Comparison of ENCODE assay signal across 8 cellular contexts in genomic region chr7:98240961-98241673, GRCh38. TPM values are rescaled to one million over a fixed set of nuclear protein-coding genes. Genes with fewer than 3 reads are reported as not detected.
DNase-seq lines count a peak whose midpoint lies in the region; ATAC-seq, FAIRE-seq and TF ChIP-seq lines count a peak whose summit lies in the region.

No MANE protein-coding gene starts in this region.

- peak; percentile 84 for FAIRE-seq in HepG2 (lab: Jason Lieb, UNC)

- H3K9ac ChIP-seq in NT2/D1 (ENCODE audit: insufficient read length, low read depth) (no peak overlapping the region), HepG2 (ENCODE audit: insufficient read depth, low read depth, low read length) (no peak overlapping the region)

- POLR2A ChIA-PET in MCF 10A (lab: Yijun Ruan, JAX) (no interaction called here), HepG2 (lab: Yijun Ruan, JAX) (no interaction called here)

- no peaks in the 10 kb centered on the region for H4K20me1 ChIP-seq in HepG2 (ENCODE audit: insufficient read depth, low read length)

- H2AFZ ChIP-seq in HepG2 (ENCODE audit: low read length) = no peak overlapping the region

- H3K4me1 ChIP-seq in NT2/D1 (ENCODE audit: insufficient read depth, insufficient read length) = peaks cover 2% of the 10 kb centered on the region
- no peaks in the 10 kb centered on the region for H3K4me1 ChIP-seq in HepG2 (ENCODE audit: insufficient read depth, low read length)
- peaks cover 13% of the 10 kb centered on the region for H3K4me1 ChIP-seq in upper lobe of right lung

- intact Hi-C loops in Calu3 (cut with micrococcal nuclease; ENCODE audit: unreplicated experiment) = no loop called here
- intact Hi-C loops in MCF 10A (cut with micrococcal nuclease) = loop anchor here (1.0 kb wide), 1 partner anchor 220 kb away; no protein-coding TSS in a partner anchor
- intact Hi-C loops in HepG2 (cut with micrococcal nuclease; ENCODE audit: unreplicated experiment) = loop anchor here (1.0 kb wide), 1 partner anchor 220 kb away; no protein-coding TSS in a partner anchor
- intact Hi-C loops in upper lobe of right lung (cut with DNase I) = no loop called here

- H3K27me3 Mint-ChIP-seq in Calu3 (ENCODE audit: unreplicated experiment) (no peaks in the 10 kb centered on the region), MCF 10A (ENCODE audit: insufficient read depth, unreplicated experiment) (no peaks in the 10 kb centered on the region)

- H3K27ac ChIP-seq in HepG2 (ENCODE audit: extremely low read length, insufficient read depth, low read length) (no peak overlapping the region), upper lobe of right lung (no peak overlapping the region)

- H3K9me3 ChIP-seq in NT2/D1 (ENCODE audit: insufficient read depth, low read length) (no peaks in the 10 kb centered on the region), HepG2 (ENCODE audit: low read length) (no peaks in the 10 kb centered on the region), upper lobe of right lung (no peaks in the 10 kb centered on the region)

- no peak overlapping the region for H3K27ac Mint-ChIP-seq in Calu3 (ENCODE audit: unreplicated experiment)
- no peak overlapping the region for H3K27ac Mint-ChIP-seq in MCF 10A (ENCODE audit: low read depth, unreplicated experiment)

- H3K27me3 ChIP-seq in NT2/D1 (ENCODE audit: insufficient read depth, insufficient read length) (no peaks in the 10 kb centered on the region), HepG2 (ENCODE audit: control insufficient read depth in 1 of 2, insufficient read depth in 2 of 2, low read length in 2 of 2) (no peaks in the 10 kb centered on the region), upper lobe of right lung (no peaks in the 10 kb centered on the region)

- H3K79me2 ChIP-seq in HepG2 (ENCODE audit: insufficient read depth, low read length) = no peaks in the 10 kb centered on the region

- DNase-seq in Calu3 (peak; percentile 60), NT2/D1 (ENCODE audit: low read depth, low spot score) (peak; percentile 36), MCF 10A (ENCODE audit: unreplicated experiment) (peak; percentile 49), HepG2 (ENCODE audit: low spot score) (peak; percentile 27), upper lobe of right lung (no peak), NCI-H187 treated with DMSO at 0.1 percent for 48 hours (lab: John Stamatoyannopoulos, UW) (no peak), NCI-H1105 treated with DMSO at 0.1 percent for 48 hours (lab: John Stamatoyannopoulos, UW) (no peak)

- H3K4me1 Mint-ChIP-seq in Calu3 (ENCODE audit: low read depth, unreplicated experiment) (no peaks in the 10 kb centered on the region), MCF 10A (ENCODE audit: insufficient read depth, unreplicated experiment) (no peaks in the 10 kb centered on the region)

- ATAC-seq in GM19395 (IDR thresholded peaks at IDR 0.05; ENCODE audit: unreplicated experiment) (peak; percentile 57), HepG2 (peak; percentile 85), upper lobe of right lung (peak; percentile 65)

- peak; percentile 85 for TF ChIP-seq RAD21 in HepG2 (CRISPR knock-in tag; IDR thresholded peaks at IDR 0.05)

- peak; percentile 62 for TF ChIP-seq CTCF in Calu3 (IDR thresholded peaks at IDR 0.05; ENCODE audit: unreplicated experiment)
- TF ChIP-seq CTCF in MCF 10A (IDR thresholded peaks at IDR 0.05; ENCODE audit: unreplicated experiment) = peak; percentile 50
- peak; percentile 94 for TF ChIP-seq CTCF in HepG2 (CRISPR knock-in tag; IDR thresholded peaks at IDR 0.05)
- TF ChIP-seq CTCF in upper lobe of right lung (IDR thresholded peaks at IDR 0.05) = peak; percentile 69

- no peak for TF ChIP-seq POLR2A in HepG2 (IDR thresholded peaks at IDR 0.05; ENCODE audit: insufficient read depth in 1 of 2, low read depth in 2 of 2, low read length in 2 of 2)

- WGBS in HepG2 (ENCODE audit: low lambda C conversion rate) = 50% methylated on average over 13 of the region's 19 CpGs

- in situ Hi-C loops in HepG2 (cut with HindIII; ENCODE audit: extremely low pct_ligation_motif_present, low pct_unique_long_range_greater_than_20kb) = loop anchor here (5.0 kb wide), 1 partner anchor 224 kb away; no protein-coding TSS in a partner anchor

- H3K9me3 Mint-ChIP-seq in Calu3 (ENCODE audit: low read depth, unreplicated experiment) = no peaks in the 10 kb centered on the region
- no peaks in the 10 kb centered on the region for H3K9me3 Mint-ChIP-seq in MCF 10A (ENCODE audit: unreplicated experiment)

- peaks cover 19% of the 10 kb centered on the region for H3K36me3 ChIP-seq in NT2/D1 (ENCODE audit: insufficient read depth, insufficient read length, low read length)
- H3K36me3 ChIP-seq in HepG2 (replicated peaks in 1 of 2; ENCODE audit: control insufficient read depth in 1 of 2, insufficient read depth in 2 of 2, low read length in 2 of 2) = no peaks in the 10 kb centered on the region; a peak in 2 of 5 replicates
- H3K36me3 ChIP-seq in upper lobe of right lung = peaks cover 33% of the 10 kb centered on the region

- H3K4me2 ChIP-seq in HepG2 (ENCODE audit: low read depth, low read length) = no peak overlapping the region

- no peaks in the 10 kb centered on the region for H3K36me3 Mint-ChIP-seq in Calu3 (ENCODE audit: insufficient read depth, unreplicated experiment)
- H3K36me3 Mint-ChIP-seq in MCF 10A (ENCODE audit: insufficient read depth, unreplicated experiment) = peaks cover 12% of the 10 kb centered on the region

- TF ChIP-seq EP300 in HepG2 (IDR thresholded peaks at IDR 0.05; ENCODE audit: low read depth in 2 of 2, low read length in 2 of 2) (no peak), HepG2 (CRISPR knock-in tag; IDR thresholded peaks at IDR 0.05; ENCODE audit: borderline replicate concordance) (no peak)

- H3K4me3 ChIP-seq in NT2/D1 (ENCODE audit: insufficient read length, low read depth) (no peak overlapping the region), HepG2 (replicated peaks in 1 of 3; ENCODE audit: insufficient read depth in 1 of 3, low read depth in 2 of 3, low read length in 3 of 3) (no peak overlapping the region), upper lobe of right lung (no peak overlapping the region)

- H3K4me3 Mint-ChIP-seq in Calu3 (ENCODE audit: low read depth, unreplicated experiment) (no peak overlapping the region), MCF 10A (ENCODE audit: unreplicated experiment) (no peak overlapping the region)

- BruUV-seq in Calu3 (replicated peaks; lab: Mats Ljungman, UMichigan) (no TSS peak), MCF 10A (replicated peaks; lab: Mats Ljungman, UMichigan) (no TSS peak), HepG2 (replicated peaks; lab: Mats Ljungman, UMichigan) (no TSS peak)

- CTCF ChIA-PET in Calu3 (lab: Charles Lee) = no interaction called here
- CTCF ChIA-PET in MCF 10A (lab: Yijun Ruan, JAX) = interaction anchor here (0.6 to 1.1 kb wide), 4 partner anchors 8 to 161 kb away, joined by 3 to 6 read pairs (median 4); no protein-coding TSS in a partner anchor
- CTCF ChIA-PET in HepG2 (lab: Yijun Ruan, JAX; ENCODE audit: low intra/inter-chr PET ratio, low total read pairs) = interaction anchor here (2.3 kb wide), 1 partner anchor 219 kb away, joined by 12 read pairs; no protein-coding TSS in a partner anchor

RNA-seq across cellular contexts. Expression of gene TECPR1, which starts 10.9 kb away (rescaled TPM):
- total RNA-seq in Calu3 (2022) (12.9 and 13.2 TPM in 2 replicates), MCF 10A (2022) (15.4 and 21.1 TPM in 2 replicates), HepG2 (2016; rRNA removed; fragmentation: Illumina TruSeq; extraction: Trizol) (6.3 and 8.3 TPM in 2 replicates), upper lobe of right lung (55.2 TPM)
- 1.5 and 2.3 TPM in 2 replicates for total RNA-seq in HepG2 (2016; cell fraction: cytosol; rRNA removed; fragmentation: Illumina TruSeq; extraction: Trizol; ENCODE audit: low read depth)
- 5.7 and 9.5 TPM in 2 replicates for total RNA-seq in HepG2 (2016; cell fraction: insoluble cytoplasmic fraction; rRNA removed; fragmentation: Illumina TruSeq; extraction: Trizol)
- total RNA-seq in HepG2 (2016; cell fraction: membrane; rRNA removed; fragmentation: Illumina TruSeq; extraction: Trizol) = 2.0 and 2.8 TPM in 2 replicates
- 10.0 and 10.5 TPM in 2 replicates for total RNA-seq in HepG2 (2016; cell fraction: nucleus; rRNA removed; fragmentation: Illumina TruSeq; extraction: Trizol)
- polyA plus RNA-seq in HepG2 (2011; rRNA removed) = 2.3 and 2.5 TPM in 2 replicates
- polyA plus RNA-seq in HepG2 (2011; cell fraction: cytosol; rRNA removed) = 1.4 and 2.3 TPM in 2 replicates
- polyA plus RNA-seq in HepG2 (2011; cell fraction: nucleus; rRNA removed) = 15.9 and 17.4 TPM in 2 replicates
- polyA plus RNA-seq in HepG2 (2012) = 4.7 and 7.6 TPM in 2 replicates
- 0.37 and 0.40 TPM in 2 replicates for polyA plus RNA-seq in HepG2 (2016; cell fraction: cytosol; fragmentation: Illumina TruSeq; extraction: Trizol; ENCODE audit: low read depth)
- polyA plus RNA-seq in HepG2 (2016; cell fraction: insoluble cytoplasmic fraction; fragmentation: Illumina TruSeq; extraction: Trizol; ENCODE audit: low read depth) = 2.7 and 2.9 TPM in 2 replicates
- polyA plus RNA-seq in HepG2 (2016; cell fraction: membrane; fragmentation: Illumina TruSeq; extraction: Trizol; ENCODE audit: low read depth) = 0.61 and 0.71 TPM in 2 replicates
- 15.6 and 16.9 TPM in 2 replicates for polyA plus RNA-seq in HepG2 (2016; cell fraction: nucleus; fragmentation: Illumina TruSeq; extraction: Trizol; ENCODE audit: insufficient read depth, low read depth)
- 2.3 and 6.5 TPM in 2 replicates for polyA minus RNA-seq in HepG2 (2011; rRNA and poly(A)+ RNA removed; ENCODE audit: low replicate concordance)
- 2.5 and 4.0 TPM in 2 replicates for polyA minus RNA-seq in HepG2 (2011; cell fraction: cytosol; rRNA and poly(A)+ RNA removed)
- polyA minus RNA-seq in HepG2 (2011; cell fraction: nucleus; rRNA and poly(A)+ RNA removed) = 5.9 and 7.1 TPM in 2 replicates

RNA-seq across cellular contexts. Expression of gene BHLHA15, which starts 29.9 kb away (rescaled TPM):
- total RNA-seq in Calu3 (2022) = 1.7 and 1.8 TPM in 2 replicates
- 3.2 and 6.0 TPM in 2 replicates for total RNA-seq in MCF 10A (2022)
- 4.4 and 6.1 TPM in 2 replicates for total RNA-seq in HepG2 (2016; rRNA removed; fragmentation: Illumina TruSeq; extraction: Trizol)
- total RNA-seq in HepG2 (2016; cell fraction: cytosol; rRNA removed; fragmentation: Illumina TruSeq; extraction: Trizol; ENCODE audit: low read depth) = 0.44 and 1.3 TPM in 2 replicates
- 4.0 and 5.3 TPM in 2 replicates for total RNA-seq in HepG2 (2016; cell fraction: insoluble cytoplasmic fraction; rRNA removed; fragmentation: Illumina TruSeq; extraction: Trizol)
- 2.9 and 3.3 TPM in 2 replicates for total RNA-seq in HepG2 (2016; cell fraction: membrane; rRNA removed; fragmentation: Illumina TruSeq; extraction: Trizol)
- 3.8 and 5.3 TPM in 2 replicates for total RNA-seq in HepG2 (2016; cell fraction: nucleus; rRNA removed; fragmentation: Illumina TruSeq; extraction: Trizol)
- polyA plus RNA-seq in HepG2 (2011; rRNA removed) = 1.9 and 2.3 TPM in 2 replicates
- 2.0 and 3.2 TPM in 2 replicates for polyA plus RNA-seq in HepG2 (2011; cell fraction: cytosol; rRNA removed)
- 2.5 and 3.0 TPM in 2 replicates for polyA plus RNA-seq in HepG2 (2011; cell fraction: nucleus; rRNA removed)
- polyA plus RNA-seq in HepG2 (2012) = 0.83 and 1.6 TPM in 2 replicates
- polyA plus RNA-seq in HepG2 (2016; cell fraction: cytosol; fragmentation: Illumina TruSeq; extraction: Trizol; ENCODE audit: low read depth) = 0.18 and 0.37 TPM in 2 replicates
- polyA plus RNA-seq in HepG2 (2016; cell fraction: insoluble cytoplasmic fraction; fragmentation: Illumina TruSeq; extraction: Trizol; ENCODE audit: low read depth) = 2.3 and 3.1 TPM in 2 replicates
- polyA plus RNA-seq in HepG2 (2016; cell fraction: membrane; fragmentation: Illumina TruSeq; extraction: Trizol; ENCODE audit: low read depth) = 0.77 and 1.0 TPM in 2 replicates
- 3.6 and 4.4 TPM in 2 replicates for polyA plus RNA-seq in HepG2 (2016; cell fraction: nucleus; fragmentation: Illumina TruSeq; extraction: Trizol; ENCODE audit: insufficient read depth, low read depth)
- 2.7 TPM in 1 of 2 replicates, not detected in the other for polyA minus RNA-seq in HepG2 (2011; rRNA and poly(A)+ RNA removed; ENCODE audit: low replicate concordance)
- polyA minus RNA-seq in HepG2 (2011; cell fraction: cytosol; rRNA and poly(A)+ RNA removed) = 2.5 and 3.4 TPM in 2 replicates
- 1.8 and 2.7 TPM in 2 replicates for polyA minus RNA-seq in HepG2 (2011; cell fraction: nucleus; rRNA and poly(A)+ RNA removed)
- total RNA-seq in upper lobe of right lung = 0.81 TPM

RNA-seq across cellular contexts. Expression of gene BRI3, which starts 40.4 kb away (rescaled TPM):
- 101 and 124 TPM in 2 replicates for total RNA-seq in Calu3 (2022)
- 154 and 246 TPM in 2 replicates for total RNA-seq in MCF 10A (2022)
- total RNA-seq in HepG2 (2016; rRNA removed; fragmentation: Illumina TruSeq; extraction: Trizol) = 37.2 and 54.0 TPM in 2 replicates
- total RNA-seq in HepG2 (2016; cell fraction: cytosol; rRNA removed; fragmentation: Illumina TruSeq; extraction: Trizol; ENCODE audit: low read depth) = 362 and 379 TPM in 2 replicates
- total RNA-seq in HepG2 (2016; cell fraction: insoluble cytoplasmic fraction; rRNA removed; fragmentation: Illumina TruSeq; extraction: Trizol) = 32.4 and 58.8 TPM in 2 replicates
- total RNA-seq in HepG2 (2016; cell fraction: membrane; rRNA removed; fragmentation: Illumina TruSeq; extraction: Trizol) = 234 and 253 TPM in 2 replicates
- 25.6 and 29.4 TPM in 2 replicates for total RNA-seq in HepG2 (2016; cell fraction: nucleus; rRNA removed; fragmentation: Illumina TruSeq; extraction: Trizol)
- 103 and 113 TPM in 2 replicates for polyA plus RNA-seq in HepG2 (2011; rRNA removed)
- 80.0 TPM in 2 replicates for polyA plus RNA-seq in HepG2 (2011; cell fraction: cytosol; rRNA removed)
- polyA plus RNA-seq in HepG2 (2011; cell fraction: nucleus; rRNA removed) = 27.5 and 33.8 TPM in 2 replicates
- polyA plus RNA-seq in HepG2 (2012) = 83.2 and 95.1 TPM in 2 replicates
- polyA plus RNA-seq in HepG2 (2016; cell fraction: cytosol; fragmentation: Illumina TruSeq; extraction: Trizol; ENCODE audit: low read depth) = 889 and 952 TPM in 2 replicates
- 61.2 and 81.9 TPM in 2 replicates for polyA plus RNA-seq in HepG2 (2016; cell fraction: insoluble cytoplasmic fraction; fragmentation: Illumina TruSeq; extraction: Trizol; ENCODE audit: low read depth)
- 488 and 495 TPM in 2 replicates for polyA plus RNA-seq in HepG2 (2016; cell fraction: membrane; fragmentation: Illumina TruSeq; extraction: Trizol; ENCODE audit: low read depth)
- polyA plus RNA-seq in HepG2 (2016; cell fraction: nucleus; fragmentation: Illumina TruSeq; extraction: Trizol; ENCODE audit: insufficient read depth, low read depth) = 59.1 and 78.9 TPM in 2 replicates
- 61.6 and 63.3 TPM in 2 replicates for polyA minus RNA-seq in HepG2 (2011; rRNA and poly(A)+ RNA removed; ENCODE audit: low replicate concordance)
- polyA minus RNA-seq in HepG2 (2011; cell fraction: cytosol; rRNA and poly(A)+ RNA removed) = 27.4 and 34.8 TPM in 2 replicates
- polyA minus RNA-seq in HepG2 (2011; cell fraction: nucleus; rRNA and poly(A)+ RNA removed) = 22.8 and 23.6 TPM in 2 replicates
- total RNA-seq in upper lobe of right lung = 530 TPM

Comparison
In these comparisons a context has a peak if more than half of its experiments do, and no peak if none do; other contexts are left out.
1. DNase-seq: peak in Calu3 (single experiment), NT2/D1 (single experiment), MCF 10A (single experiment) and HepG2 (single experiment); none in upper lobe of right lung (single experiment), NCI-H187 treated with DMSO at 0.1 percent for 48 hours (single experiment) and NCI-H1105 treated with DMSO at 0.1 percent for 48 hours (single experiment).
2. intact Hi-C loops: an anchor here in MCF 10A (1.0 kb wide) and HepG2 (1.0 kb wide); none called in Calu3 and upper lobe of right lung.
3. Peak in every context shown above with its lines, with median percentiles within 50 percentile points of each other: CTCF ChIP-seq and ATAC-seq.